In genomic region chr2:46850742-46851141, GRCh38 we compare ENCODE assay signal across 13 cellular contexts.
DNase-seq lines count a peak whose midpoint lies in the region; ATAC-seq, FAIRE-seq and TF ChIP-seq lines count a peak whose summit lies in the region.
"Had no signal": no experiment of that assay in that cellular context is flagged by ENCODE, and none has a peak within 500 bp of the region (broad histone marks: within the 10 kb centered on the region; RNA-seq: fewer than 3 reads in every experiment).

No MANE protein-coding gene starts in this region.

- no peaks in the 10 kb centered on the region for H3K36me3 Mint-ChIP-seq in nephron progenitor cell (ENCODE audit: low read depth)
- no peaks in the 10 kb centered on the region for H3K36me3 Mint-ChIP-seq in stimulated activated naive B cell treated with anti-CD40 and anti-IgM and Interleukin-4, amounts not matched to agents 10 μg/mL and 1 μg/mL and 100 μg/mL, for 72 hours

- peak overlapping the region; percentile 97 to 99 for H3K27ac ChIP-seq in A549
- H3K27ac ChIP-seq in RWPE1, result peak overlapping the region; percentile 91

- H3K9me3 ChIP-seq in A549, result peaks cover 20% of the 10 kb centered on the region

- ATAC-seq in A549, result peak in 1 of 2 experiments; percentile 8; a peak in 2 of 6 replicates
- no peak for ATAC-seq in HG03432 (IDR thresholded peaks at IDR 0.05; ENCODE audit: unreplicated experiment)
- ATAC-seq in stimulated activated naive B cell treated with anti-CD40 and anti-IgM and Interleukin-4, amounts not matched to agents 10 μg/mL and 1 μg/mL and 100 μg/mL, for 72 hours (replicated peaks), result no peak
- ATAC-seq: GM12878 had no signal

- no peak for FAIRE-seq in A549 (lab: Jason Lieb, UNC)
- FAIRE-seq: GM12878 had no signal

- peak in 1 of 2 experiments; percentile 56 for DNase-seq in A549 (ENCODE audit: low read depth in 1 of 2, low spot score in 1 of 2)
- peak; percentile 72 for DNase-seq in RWPE1 (ENCODE audit: low spot score)
- peak; percentile 32 for DNase-seq in fibroblast of gingiva (ENCODE audit: low read depth)
- no peak for DNase-seq in nephron progenitor cell
- DNase-seq in activated CD4-positive, alpha-beta T cell treated with anti-CD3 and anti-CD28 coated beads for 4 hours, result no peak
- DNase-seq in effector CD8-positive, alpha-beta T cell (lab: John Stamatoyannopoulos, UW), result no peak
- no peak for DNase-seq in stimulated activated naive B cell treated with anti-CD40 and anti-IgM and Interleukin-4, amounts not matched to agents 10 μg/mL and 1 μg/mL and 100 μg/mL, for 72 hours
- DNase-seq: activated CD4-positive, alpha-beta T cell treated with anti-CD3 and anti-CD28 coated beads, Interleukin-2, amount 50 U/mL, for 4 hours; AML-193; H9; KG1 had no signal

- TF ChIP-seq EP300 in A549 (IDR thresholded peaks at IDR 0.05), result no peak

- CTCF ChIA-PET in A549 (lab: Yijun Ruan, JAX) (interaction anchor here (0.6 to 2.6 kb wide), 8 partner anchors 10 to 201 kb away, joined by 3 to 10 read pairs (median 4); no protein-coding TSS in a partner anchor), RWPE1 (lab: Yijun Ruan, JAX) (interaction anchor here (0.5 kb wide), 1 partner anchor 116 kb away, joined by 3 read pairs; no protein-coding TSS in a partner anchor)

- no peak for TF ChIP-seq RAD21 in A549 (conservative IDR thresholded peaks at IDR 0.05 in 1 of 2, IDR thresholded peaks at IDR 0.05 in 1 of 2)

- TF ChIP-seq POLR2A in A549 (IDR thresholded peaks at IDR 0.05; ENCODE audit: low read length), result no peak

- no peak overlapping the region for H3K4me3 Mint-ChIP-seq in nephron progenitor cell
- no peak overlapping the region for H3K4me3 Mint-ChIP-seq in stimulated activated naive B cell treated with anti-CD40 and anti-IgM and Interleukin-4, amounts not matched to agents 10 μg/mL and 1 μg/mL and 100 μg/mL, for 72 hours
- H3K4me3 Mint-ChIP-seq: H9 had no signal

- H3K4me2 ChIP-seq in A549, result peak overlapping the region; percentile 62

- POLR2A ChIA-PET in A549 (lab: Yijun Ruan, JAX), result no interaction called here
- POLR2A ChIA-PET in RWPE1 (lab: Yijun Ruan, JAX; ENCODE audit: low non-redundant PET), result no interaction called here

- peaks cover 13% of the 10 kb centered on the region for H3K9me3 Mint-ChIP-seq in nephron progenitor cell
- no peaks in the 10 kb centered on the region for H3K9me3 Mint-ChIP-seq in stimulated activated naive B cell treated with anti-CD40 and anti-IgM and Interleukin-4, amounts not matched to agents 10 μg/mL and 1 μg/mL and 100 μg/mL, for 72 hours

- H3K4me3 ChIP-seq in A549, result no peak overlapping the region
- H3K4me3 ChIP-seq: GM12878 had no signal

- peaks cover 78% of the 10 kb centered on the region for H3K4me1 ChIP-seq in A549

- H3K27ac Mint-ChIP-seq in nephron progenitor cell, result peak overlapping the region; percentile 87
- H3K27ac Mint-ChIP-seq in stimulated activated naive B cell treated with anti-CD40 and anti-IgM and Interleukin-4, amounts not matched to agents 10 μg/mL and 1 μg/mL and 100 μg/mL, for 72 hours, result no peak overlapping the region
- H3K27ac Mint-ChIP-seq: H9 had no signal

- 55% methylated on average over 3 of the region's 3 CpGs for WGBS in A549 (ENCODE audit: missing lambda C conversion rate)

- TF ChIP-seq CTCF in A549 (IDR thresholded peaks at IDR 0.05) (no peak), RWPE1 (conservative IDR thresholded peaks at IDR 0.05; ENCODE audit: low read depth) (no peak), nephron progenitor cell (IDR thresholded peaks at IDR 0.05) (no peak)

- peaks cover 6% of the 10 kb centered on the region for H3K27me3 Mint-ChIP-seq in nephron progenitor cell (ENCODE audit: low read depth, poor library complexity)
- peaks cover 9 to 13% of the 10 kb centered on the region in 2 donors for H3K27me3 Mint-ChIP-seq in stimulated activated naive B cell treated with anti-CD40 and anti-IgM and Interleukin-4, amounts not matched to agents 10 μg/mL and 1 μg/mL and 100 μg/mL, for 72 hours

- H3K4me1 Mint-ChIP-seq in nephron progenitor cell, result peaks cover 40% of the 10 kb centered on the region
- H3K4me1 Mint-ChIP-seq in stimulated activated naive B cell treated with anti-CD40 and anti-IgM and Interleukin-4, amounts not matched to agents 10 μg/mL and 1 μg/mL and 100 μg/mL, for 72 hours, result peaks cover 9 to 14% of the 10 kb centered on the region in 2 donors

TF ChIP-seq in A549, 52 proteins besides CTCF, POLR2A, EP300 and RAD21:
- TF ChIP-seq MAX (IDR thresholded peaks at IDR 0.05) (peak; percentile 56), RNF2 (IDR thresholded peaks at IDR 0.05; ENCODE audit: borderline replicate concordance, low read depth) (no peak), MAZ (IDR thresholded peaks at IDR 0.05; ENCODE audit: borderline replicate concordance, low read depth, low read length) (no peak), MYC (IDR thresholded peaks at IDR 0.05; ENCODE audit: borderline replicate concordance, low read length) (0 out of 2 replicates have a peak, but pooled peaks have one; percentile 8), FOSL2 (IDR thresholded peaks at IDR 0.05) (no peak), FOSL2 (CRISPR knock-in tag; IDR thresholded peaks at IDR 0.05) (peak; percentile 41)

Comparison
In these comparisons a context has a peak if more than half of its experiments do, and no peak if none do; other contexts are left out.
1. DNase-seq: peak in RWPE1 (single experiment) and fibroblast of gingiva (single experiment); none in nephron progenitor cell (single experiment), activated CD4-positive, alpha-beta T cell treated with anti-CD3 and anti-CD28 coated beads for 4 hours (0 of 2), effector CD8-positive, alpha-beta T cell (single experiment) and stimulated activated naive B cell treated with anti-CD40 and anti-IgM and Interleukin-4, amounts not matched to agents 10 μg/mL and 1 μg/mL and 100 μg/mL, for 72 hours (single experiment).